Comparison of ENCODE assay signal across 9 cellular contexts in genomic region chr6:73566954-73567591, GRCh38. TPM values are rescaled to one million over a fixed set of nuclear protein-coding genes. Genes with fewer than 3 reads are reported as not detected.
DNase-seq lines count a peak whose midpoint lies in the region; ATAC-seq and TF ChIP-seq lines count a peak whose summit lies in the region.
"Had no signal": no experiment of that assay in that cellular context is flagged by ENCODE, and none has a peak within 500 bp of the region (broad histone marks: within the 10 kb centered on the region; RNA-seq: fewer than 3 reads in every experiment).

No MANE protein-coding gene starts in this region.

- intact Hi-C loops in heart right ventricle (cut with DNase I) (loop anchor here in 5 of 10 donors (5.0 kb wide), 2 partner anchors 40 to 45 kb away; partner anchors contain the start of gene EEF1A1 (in 4 of the 5)), sciatic nerve (cut with DNase I) (no loop called here)

- H3K27ac ChIP-seq in heart right ventricle: peak overlapping the region; percentile 27 to 84 (median 66)

- DNase-seq in GM03348 (ENCODE audit: low spot score): peak; percentile 79
- peak; percentile 84 for DNase-seq in SW480 (ENCODE audit: low spot score)
- peak; percentile 38 to 71 for DNase-seq in heart right ventricle
- DNase-seq in sciatic nerve (ENCODE audit: low spot score): no peak
- no peak for DNase-seq in inferior parietal cortex (ENCODE audit: extremely low spot score)
- DNase-seq in activated gamma-delta T cell (lab: John Stamatoyannopoulos, UW): no peak
- no peak for DNase-seq in H7
- DNase-seq: NCI-H2107 had no signal

- H3K36me3 ChIP-seq in heart right ventricle: no peaks in the 10 kb centered on the region
- H3K36me3 ChIP-seq in H7 (replicated peaks; ENCODE audit: control insufficient read depth, insufficient read depth, low read length): no peaks in the 10 kb centered on the region

- H3K4me3 ChIP-seq in heart right ventricle: no peak overlapping the region
- no peak overlapping the region for H3K4me3 ChIP-seq in H7 (ENCODE audit: insufficient read depth, low read depth, low read length)

- whole genome bisulfite sequencing in heart right ventricle, 2 donors: 66 to 73% methylated on average over 8 of the region's 8 CpGs

- H3K4me1 ChIP-seq in heart right ventricle: peaks cover 0 to 22% (median 7%) of the 10 kb centered on the region in 9 donors

- TF ChIP-seq CTCF in heart right ventricle (IDR thresholded peaks at IDR 0.05): no peak

- no peaks in the 10 kb centered on the region for H3K9me3 ChIP-seq in heart right ventricle

- peaks cover 0 to 4% (median 0%) of the 10 kb centered on the region in 7 donors for H3K27me3 ChIP-seq in heart right ventricle
- no peaks in the 10 kb centered on the region for H3K27me3 ChIP-seq in H7 (ENCODE audit: control insufficient read depth, insufficient read depth, low read length)

- ATAC-seq in heart right ventricle: peak in 7 of 8 donors; percentile 61 to 90 (median 72)
- peak; percentile 78 for ATAC-seq in sciatic nerve
- ATAC-seq in HG03135 (IDR thresholded peaks at IDR 0.05; ENCODE audit: unreplicated experiment): no peak

RNA-seq across cellular contexts. Expression of gene EEF1A1, which starts 46.2 kb away (rescaled TPM):
- total RNA-seq in heart right ventricle: 1,000 to 10,000 TPM in 9 of 10 donors, 100 to 1,000 TPM in 1; 988 to 2,538 (median 1,481) TPM
- polyA plus RNA-seq in heart right ventricle: 1,000 to 10,000 TPM; 1,651 to 3,224 TPM
- total RNA-seq in sciatic nerve: 6,940 TPM
- total RNA-seq in H7 (2014; rRNA removed; shearing (Covaris generic)): 12,173 and 12,318 TPM in 2 replicates

Comparison
In these comparisons a context has a peak if more than half of its experiments do, and no peak if none do; other contexts are left out.
1. DNase-seq: peak in GM03348 (single experiment), SW480 (single experiment) and heart right ventricle (2 of 2); none in sciatic nerve (single experiment), inferior parietal cortex (single experiment), activated gamma-delta T cell (single experiment) and H7 (single experiment).